In the genomic region with DNA sequence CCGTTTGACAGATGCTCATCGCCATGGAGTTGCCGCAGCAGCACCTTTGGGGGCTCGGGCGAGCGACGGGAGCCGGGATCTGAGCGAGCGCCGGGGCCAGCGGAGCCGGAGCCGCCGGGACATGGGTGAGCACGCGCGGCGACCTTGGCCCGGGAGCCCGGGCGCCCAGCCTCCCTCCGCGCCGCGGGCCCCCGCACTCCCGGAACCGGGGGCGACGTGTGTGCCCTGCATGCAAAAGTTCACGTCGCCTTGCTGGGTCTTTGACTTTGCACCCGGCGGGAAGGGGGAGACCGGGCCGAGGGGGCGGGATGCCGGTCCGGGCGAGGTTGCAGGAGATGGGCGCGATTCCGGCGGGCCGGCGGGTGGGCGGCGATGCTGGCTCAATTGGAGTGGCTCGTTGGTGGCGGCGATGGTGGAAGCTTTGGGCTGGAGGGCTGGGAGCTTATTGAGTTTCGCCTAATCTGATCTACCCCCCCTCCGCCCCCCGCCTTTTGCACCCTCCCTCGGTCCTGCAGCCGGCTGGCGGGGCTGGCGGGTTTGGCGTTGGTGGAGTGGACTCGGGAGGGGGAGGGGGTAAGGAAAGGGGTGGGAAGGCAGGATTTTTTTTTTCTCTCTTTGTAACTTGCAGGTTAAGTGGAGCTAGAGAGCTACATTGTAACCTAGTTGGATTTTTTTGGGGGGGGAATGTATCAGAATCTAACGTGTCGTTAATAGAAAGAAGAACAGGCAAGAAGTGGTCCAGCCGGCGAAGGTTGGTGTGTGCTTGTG, we compare ENCODE assay signal across 8 cellular contexts. TPM values are rescaled to one million over a fixed set of nuclear protein-coding genes. Genes with fewer than 3 reads are reported as not detected.
DNase-seq lines count a peak whose midpoint lies in the region; ATAC-seq and TF ChIP-seq lines count a peak whose summit lies in the region.

TSS of gene SETBP1 (plus strand) at position 618 of the 768 bp plus-strand sequence. CDS start 20,459 bp downstream, outside the sequence.

- H3K27ac Mint-ChIP-seq in CD4-positive, alpha-beta T cell: no peak within 1 kb of the TSS
- H3K27ac Mint-ChIP-seq in naive B cell: peak within 1 kb of the TSS in 5 of 6 donors; percentile 48 to 93 (median 76)

- DNase-seq in CD4-positive, alpha-beta T cell: no peak
- DNase-seq in NCI-H2227 (lab: John Stamatoyannopoulos, UW; ENCODE audit: unreplicated experiment): peak; percentile 77
- no peak for DNase-seq in activated T-cell treated with anti-CD3 and anti-CD28 coated beads, Interleukin-2, amount 50 U/mL, for 4 hours
- peak; percentile 40 for DNase-seq in fibroblast of pulmonary artery (ENCODE audit: low read depth)
- DNase-seq in naive B cell: peak; percentile 60
- DNase-seq in testis: peak; percentile 77
- no peak for DNase-seq in GF-D8 (lab: John Stamatoyannopoulos, UW)

- TF ChIP-seq CTCF in CD4-positive, alpha-beta T cell (IDR thresholded peaks at IDR 0.05): no peak
- TF ChIP-seq CTCF in fibroblast of pulmonary artery (IDR thresholded peaks at IDR 0.05; ENCODE audit: low read length, missing control alignments) (no peak), testis (IDR thresholded peaks at IDR 0.05) (no peak)

- no peaks in the 10 kb centered on the region for H3K36me3 Mint-ChIP-seq in CD4-positive, alpha-beta T cell (ENCODE audit: low read depth)
- H3K36me3 Mint-ChIP-seq in activated T-cell treated with anti-CD3 and anti-CD28 coated beads, Interleukin-2, amount 50 U/mL, for 4 hours (ENCODE audit: insufficient read depth): no peaks in the 10 kb centered on the region
- no peaks in the 10 kb centered on the region for H3K36me3 Mint-ChIP-seq in naive B cell

- CTCF ChIA-PET in CD4-positive, alpha-beta T cell (lab: Charles Lee): no interaction called here

- H3K4me1 Mint-ChIP-seq in CD4-positive, alpha-beta T cell (ENCODE audit: low read depth): no peaks in the 10 kb centered on the region
- no peaks in the 10 kb centered on the region for H3K4me1 Mint-ChIP-seq in activated T-cell treated with anti-CD3 and anti-CD28 coated beads, Interleukin-2, amount 50 U/mL, for 4 hours (ENCODE audit: low read depth)
- peaks cover 6 to 16% (median 14%) of the 10 kb centered on the region in 3 donors for H3K4me1 Mint-ChIP-seq in naive B cell

- no peak for TF ChIP-seq POLR2A in testis (IDR thresholded peaks at IDR 0.05)

- intact Hi-C loops in CD4-positive, alpha-beta T cell (cut with DNase I, micrococcal nuclease): no loop called here
- intact Hi-C loops in testis (cut with DNase I; ENCODE audit: low total_unique reads): no loop called here

- H3K27me3 ChIP-seq in CD4-positive, alpha-beta T cell (ENCODE audit: control insufficient read depth, insufficient read depth, low read length): peaks cover 31% of the 10 kb centered on the region
- H3K27me3 ChIP-seq in testis: no peaks in the 10 kb centered on the region

- no peak within 1 kb of the TSS for H3K27ac ChIP-seq in CD4-positive, alpha-beta T cell (ENCODE audit: low read depth, low read length)
- H3K27ac ChIP-seq in testis: peak within 1 kb of the TSS; percentile 40 to 96

- no peaks in the 10 kb centered on the region for H3K36me3 ChIP-seq in testis (ENCODE audit: low read depth, missing control alignments)

- H3K9me3 Mint-ChIP-seq in CD4-positive, alpha-beta T cell: no peaks in the 10 kb centered on the region
- no peaks in the 10 kb centered on the region for H3K9me3 Mint-ChIP-seq in activated T-cell treated with anti-CD3 and anti-CD28 coated beads, Interleukin-2, amount 50 U/mL, for 4 hours
- no peaks in the 10 kb centered on the region for H3K9me3 Mint-ChIP-seq in naive B cell

- no peaks in the 10 kb centered on the region for H3K9me3 ChIP-seq in CD4-positive, alpha-beta T cell (ENCODE audit: control insufficient read depth, low read length)
- H3K9me3 ChIP-seq in testis: no peaks in the 10 kb centered on the region

- ATAC-seq in CD4-positive, alpha-beta T cell (ENCODE audit: poor library complexity): no peak
- ATAC-seq in GM21528 (IDR thresholded peaks at IDR 0.05; ENCODE audit: low FRiP score, unreplicated experiment) (peak; percentile 24), naive B cell (ENCODE audit: low read depth in 2 of 2) (peak; percentile 33 to 35)
- peak; percentile 26 to 31 for ATAC-seq in activated T-cell treated with anti-CD3 and anti-CD28 coated beads, Interleukin-2, amount 50 U/mL, for 4 hours

- peak within 1 kb of the TSS; percentile 60 for H3K4me3 ChIP-seq in fibroblast of pulmonary artery (replicated peaks; ENCODE audit: low read depth, low read length)
- H3K4me3 ChIP-seq in testis: peak within 1 kb of the TSS; percentile 72 to 89

- WGBS in testis, 2 donors: 0% methylated on average over 36 to 40 of the region's 65 CpGs

- H3K27me3 Mint-ChIP-seq in CD4-positive, alpha-beta T cell: peaks cover 27% of the 10 kb centered on the region
- H3K27me3 Mint-ChIP-seq in activated T-cell treated with anti-CD3 and anti-CD28 coated beads, Interleukin-2, amount 50 U/mL, for 4 hours (ENCODE audit: low read depth): peaks cover 12% of the 10 kb centered on the region
- H3K27me3 Mint-ChIP-seq in naive B cell: no peaks in the 10 kb centered on the region

- POLR2A ChIA-PET in CD4-positive, alpha-beta T cell (lab: Charles Lee): no interaction called here

- peaks cover 15% of the 10 kb centered on the region for H3K4me1 ChIP-seq in testis

- H3K4me3 Mint-ChIP-seq in CD4-positive, alpha-beta T cell: peak within 1 kb of the TSS; percentile 88
- no peak within 1 kb of the TSS for H3K4me3 Mint-ChIP-seq in activated T-cell treated with anti-CD3 and anti-CD28 coated beads, Interleukin-2, amount 50 U/mL, for 4 hours
- no peak within 1 kb of the TSS for H3K4me3 Mint-ChIP-seq in naive B cell

RNA-seq across cellular contexts. Expression of gene SETBP1, which starts in this region (rescaled TPM):
- total RNA-seq in CD4-positive, alpha-beta T cell: under 1 TPM; 0.25 to 0.41 TPM
- 1 to 10 TPM; 6.2 to 9.2 (median 7.6) TPM for total RNA-seq in activated T-cell treated with anti-CD3 and anti-CD28 coated beads, Interleukin-2, amount 50 U/mL, for 4 hours
- polyA plus RNA-seq in naive B cell (ENCODE audit: low read depth in 6 of 6) (10 to 100 TPM in 3 of 6 donors, 1 to 10 TPM in 3; 6.0 to 20.2 (median 10.0) TPM), testis (ENCODE audit: insufficient read depth, low read depth, low replicate concordance) (6.2 TPM)
- total RNA-seq in testis: 10 to 100 TPM; 33.1 to 34.7 TPM

Comparison
In these comparisons a context has a peak if more than half of its experiments do, and no peak if none do; other contexts are left out.
1. RNA of gene SETBP1 (total RNA-seq): 33.1 to 34.7 TPM in testis and 6.2 to 9.2 TPM in activated T-cell treated with anti-CD3 and anti-CD28 coated beads, Interleukin-2, amount 50 U/mL, for 4 hours; 0.25 to 0.41 TPM in CD4-positive, alpha-beta T cell; every median in the first group is over 4 times any median in the second.
2. DNase-seq: peak in NCI-H2227 (single experiment), fibroblast of pulmonary artery (single experiment), naive B cell (single experiment) and testis (single experiment); none in CD4-positive, alpha-beta T cell (0 of 10), activated T-cell treated with anti-CD3 and anti-CD28 coated beads, Interleukin-2, amount 50 U/mL, for 4 hours (single experiment) and GF-D8 (single experiment).